Comparison of ENCODE assay signal across 8 cellular contexts in genomic region chr12:57462307-57463253, GRCh38. TPM values are rescaled to one million over a fixed set of nuclear protein-coding genes. Genes with fewer than 3 reads are reported as not detected.
DNase-seq lines count a peak whose midpoint lies in the region; ATAC-seq and TF ChIP-seq lines count a peak whose summit lies in the region.

No MANE protein-coding gene starts in this region.

- peaks cover 34% of the 10 kb centered on the region for H3K27me3 Mint-ChIP-seq in nephron (ENCODE audit: low read depth)

- peak overlapping the region; percentile 85; the same call in 1 of the 2 replicates for H2AFZ ChIP-seq in Karpas-422 (ENCODE audit: low read length)

- H3K36me3 Mint-ChIP-seq in nephron (ENCODE audit: low read depth): peaks cover 17% of the 10 kb centered on the region

- peaks cover 17% of the 10 kb centered on the region for H3K4me1 Mint-ChIP-seq in nephron

- peak overlapping the region; percentile 98 for H3K4me2 ChIP-seq in Karpas-422 (ENCODE audit: low read depth, low read length, poor library complexity, severe bottlenecking)

- no peaks in the 10 kb centered on the region for H3K9me3 Mint-ChIP-seq in nephron

- H3K36me3 ChIP-seq in Karpas-422 (ENCODE audit: insufficient read depth, low read length) (no peaks in the 10 kb centered on the region), Peyer's patch (no peaks in the 10 kb centered on the region)

- peak overlapping the region; percentile 84 to 93 (median 92) for H3K4me3 Mint-ChIP-seq in nephron

- H3K9ac ChIP-seq in Karpas-422 (ENCODE audit: low read length): peak overlapping the region; percentile 83

- peak overlapping the region; percentile 74 for H3K4me3 ChIP-seq in Karpas-422 (ENCODE audit: low read length)
- H3K4me3 ChIP-seq in Peyer's patch: peak overlapping the region; percentile 46 to 74 (median 67)
- peak overlapping the region; percentile 76 for H3K4me3 ChIP-seq in fibroblast of the aortic adventitia (ENCODE audit: low read depth, low read length)

- no peak overlapping the region for H3K27ac ChIP-seq in Karpas-422 (ENCODE audit: low read length)
- H3K27ac ChIP-seq in Peyer's patch: peak overlapping the region; percentile 49 to 89 (median 82)

- no peaks in the 10 kb centered on the region for H3K9me2 ChIP-seq in Karpas-422 (replicated peaks; ENCODE audit: insufficient read depth, low read length)

- ATAC-seq in GM21825 (IDR thresholded peaks at IDR 0.05; ENCODE audit: unreplicated experiment): peak; percentile 62
- ATAC-seq in stimulated activated naive CD8-positive, alpha-beta T cell treated with anti-CD3 and anti-CD28 coated beads, Interleukin-15, Interleukin-2, amounts not matched to agents 100 U/mL and 50 U/mL, for 24 hours: peak; percentile 88

- H4K20me1 ChIP-seq in Karpas-422 (ENCODE audit: insufficient read depth, low read depth, low read length): no peaks in the 10 kb centered on the region

- peak; percentile 91 to 97 (median 94) for TF ChIP-seq CTCF in Peyer's patch (IDR thresholded peaks at IDR 0.05)
- peak; percentile 96 for TF ChIP-seq CTCF in fibroblast of the aortic adventitia (IDR thresholded peaks at IDR 0.05; ENCODE audit: insufficient read depth, low read length)
- peak; percentile 94 to 95 (median 94) for TF ChIP-seq CTCF in nephron (IDR thresholded peaks at IDR 0.05; ENCODE audit: unreplicated experiment in 3 of 3)

- no peaks in the 10 kb centered on the region for H3K79me2 ChIP-seq in Karpas-422 (ENCODE audit: low read length)

- H3K27ac Mint-ChIP-seq in nephron: peak overlapping the region; percentile 88 to 99 (median 91)

- no peaks in the 10 kb centered on the region for H3K27me3 ChIP-seq in Karpas-422 (ENCODE audit: low read length)
- no peaks in the 10 kb centered on the region for H3K27me3 ChIP-seq in Peyer's patch

- DNase-seq in ELR (ENCODE audit: low read depth) (peak; percentile 90), Karpas-422 (peak; percentile 97), Peyer's patch (peak; percentile 86 to 95 (median 88)), fibroblast of the aortic adventitia (ENCODE audit: low read depth) (peak; percentile 88)
- peak; percentile 75 to 81 for DNase-seq in activated T-helper 1 cell treated with anti-CD3 and anti-CD28 coated beads, Interleukin-2, amount 50 U/mL, for 16 hours (ENCODE audit: low read depth in 1 of 2, low spot score in 1 of 2)
- peak; percentile 93 for DNase-seq in stimulated activated naive CD8-positive, alpha-beta T cell treated with anti-CD3 and anti-CD28 coated beads, Interleukin-15, Interleukin-2, amounts not matched to agents 100 U/mL and 50 U/mL, for 24 hours

- no peaks in the 10 kb centered on the region for H3K9me3 ChIP-seq in Karpas-422 (ENCODE audit: low read length)
- no peaks in the 10 kb centered on the region for H3K9me3 ChIP-seq in Peyer's patch

- H3K4me1 ChIP-seq in Karpas-422 (ENCODE audit: low read length) (peaks cover 40% of the 10 kb centered on the region), Peyer's patch (peaks cover 8 to 30% (median 15%) of the 10 kb centered on the region in 4 donors)

- TF ChIP-seq POLR2A in Peyer's patch (IDR thresholded peaks at IDR 0.05): peak in 1 of 2 donors; percentile 49

RNA-seq across cellular contexts. Expression of gene GLI1, which starts 3.0 kb away (rescaled TPM):
- total RNA-seq in Karpas-422 (2014; rRNA removed; shearing (Covaris generic); ENCODE audit: low replicate concordance): 1.9 and 9.3 TPM in 2 replicates
- total RNA-seq in Peyer's patch (1 to 10 TPM in 2 of 4 donors, under 1 TPM in 2; 0.67 to 2.1 (median 1.3) TPM), fibroblast of the aortic adventitia (ENCODE audit: low replicate concordance) (1.1 TPM in 1 of 2 replicates, not detected in the other)

RNA-seq across cellular contexts. Expression of gene INHBE, which starts 7.5 kb away (rescaled TPM):
- total RNA-seq in Karpas-422 (2014; rRNA removed; shearing (Covaris generic); ENCODE audit: low replicate concordance): 14.3 and 17.9 TPM in 2 replicates
- total RNA-seq in Peyer's patch (not detected), fibroblast of the aortic adventitia (ENCODE audit: low replicate concordance) (0.16 and 0.99 TPM in 2 replicates)

RNA-seq across cellular contexts. Expression of gene ARHGAP9, which starts 17.1 kb away (rescaled TPM):
- 6.7 and 12.3 TPM in 2 replicates for total RNA-seq in Karpas-422 (2014; rRNA removed; shearing (Covaris generic); ENCODE audit: low replicate concordance)
- total RNA-seq in Peyer's patch (100 to 1,000 TPM in 1 of 4 donors, 10 to 100 TPM in 3; 16.5 to 220 (median 28.2) TPM), fibroblast of the aortic adventitia (ENCODE audit: low replicate concordance) (0.18 TPM in 1 of 2 replicates, not detected in the other)

RNA-seq across cellular contexts. Expression of gene MARS1, which starts 25.3 kb away (rescaled TPM):
- total RNA-seq in Karpas-422 (2014; rRNA removed; shearing (Covaris generic); ENCODE audit: low replicate concordance): 204 and 260 TPM in 2 replicates
- total RNA-seq in Peyer's patch (10 to 100 TPM; 40.6 to 97.4 (median 63.5) TPM), fibroblast of the aortic adventitia (ENCODE audit: low replicate concordance) (185 and 272 TPM in 2 replicates)

RNA-seq across cellular contexts. Expression of gene INHBC, which starts 28.0 kb away (rescaled TPM):
- total RNA-seq in Karpas-422 (2014; rRNA removed; shearing (Covaris generic); ENCODE audit: low replicate concordance): 0.11 TPM in 1 of 2 replicates, not detected in the other
- total RNA-seq in Peyer's patch (not detected), fibroblast of the aortic adventitia (ENCODE audit: low replicate concordance) (not detected in 2 replicates)
